ENCODE assay signal across 8 cellular contexts in genomic region chr6:116764961-116765841, GRCh38. TPM values are rescaled to one million over a fixed set of nuclear protein-coding genes. Genes with fewer than 3 reads are reported as not detected.
A peak's percentile ranks its signal among the peaks of the same experiment; 100 is the strongest.
DNase-seq lines count a peak whose midpoint lies in the region; ATAC-seq and TF ChIP-seq lines count a peak whose summit lies in the region.

Gene FAM162B (minus strand): TSS chr6:116765719. CDS start chr6:116765576, 143 bp downstream.

- DNase-seq in T-helper 1 cell = no peak
- DNase-seq in activated CD8-positive, alpha-beta T cell treated with anti-CD3 and anti-CD28 coated beads for 36 hours = peak; percentile 18
- peak; percentile 12 for DNase-seq in glomerular visceral epithelial cell (ENCODE audit: extremely low spot score)
- DNase-seq in osteoblast (ENCODE audit: insufficient read length, low spot score, missing footprints) = peak; percentile 81
- no peak for DNase-seq in Caco-2
- DNase-seq in NCI-H1417 treated with DMSO at 0.1 percent for 48 hours (lab: John Stamatoyannopoulos, UW) = no peak

- H3K27me3 ChIP-seq in osteoblast (ENCODE audit: insufficient read depth, low read length) = peaks cover 38% of the 10 kb centered on the region
- no peaks in the 10 kb centered on the region for H3K27me3 ChIP-seq in Caco-2 (replicated peaks; ENCODE audit: control insufficient read depth, insufficient read depth, low read length)

- POLR2A ChIA-PET in activated CD8-positive, alpha-beta T cell treated with anti-CD3 and anti-CD28 coated beads for 36 hours (lab: Charles Lee) = no interaction called here
- POLR2A ChIA-PET in Caco-2 (lab: Charles Lee) = no interaction called here

- BruUV-seq in Caco-2 (replicated peaks; lab: Mats Ljungman, UMichigan) = no TSS peak

- H3K4me1 ChIP-seq in osteoblast (ENCODE audit: insufficient read depth, low read length) = no peaks in the 10 kb centered on the region
- H3K4me1 ChIP-seq in Caco-2 = no peaks in the 10 kb centered on the region

- no peak within 1 kb of the TSS for H3K27ac ChIP-seq in osteoblast (ENCODE audit: low read depth, low read length)

- H3K9me3 Mint-ChIP-seq in T-helper 1 cell treated with Interleukin-12 subunit alpha and Interleukin-12 subunit beta and Interleukin-4 antibody, amounts not matched to agents 30 μg/mL and 1 μg/mL, for 36 hours = no peaks in the 10 kb centered on the region
- H3K9me3 Mint-ChIP-seq in activated CD8-positive, alpha-beta T cell treated with anti-CD3 and anti-CD28 coated beads for 36 hours = no peaks in the 10 kb centered on the region
- H3K9me3 Mint-ChIP-seq in Caco-2 (ENCODE audit: unreplicated experiment) = no peaks in the 10 kb centered on the region

- intact Hi-C loops in activated CD8-positive, alpha-beta T cell treated with anti-CD3 and anti-CD28 coated beads for 36 hours (cut with micrococcal nuclease) = no loop called here
- intact Hi-C loops in Caco-2 (cut with micrococcal nuclease; ENCODE audit: unreplicated experiment) = no loop called here

- H3K4me3 Mint-ChIP-seq in T-helper 1 cell treated with Interleukin-12 subunit alpha and Interleukin-12 subunit beta and Interleukin-4 antibody, amounts not matched to agents 30 μg/mL and 1 μg/mL, for 36 hours = peak within 1 kb of the TSS; percentile 15
- H3K4me3 Mint-ChIP-seq in activated CD8-positive, alpha-beta T cell treated with anti-CD3 and anti-CD28 coated beads for 36 hours = peak within 1 kb of the TSS; percentile 40
- H3K4me3 Mint-ChIP-seq in Caco-2 (ENCODE audit: unreplicated experiment) = no peak within 1 kb of the TSS

- H3K4me2 ChIP-seq in osteoblast (ENCODE audit: insufficient read depth, low read length) = peak within 1 kb of the TSS; percentile 80

- H3K4me3 ChIP-seq in osteoblast (ENCODE audit: insufficient read depth, low read length) = peak within 1 kb of the TSS; percentile 67
- no peak within 1 kb of the TSS for H3K4me3 ChIP-seq in Caco-2 (ENCODE audit: low read depth, low read length)

- no peaks in the 10 kb centered on the region for H3K79me2 ChIP-seq in osteoblast (ENCODE audit: insufficient read depth, low read length)

- H3K36me3 ChIP-seq in osteoblast (ENCODE audit: insufficient read depth, low read length) (no peaks in the 10 kb centered on the region), Caco-2 (ENCODE audit: control insufficient read depth, insufficient read depth, low read length) (no peaks in the 10 kb centered on the region)

- CTCF ChIA-PET in activated CD8-positive, alpha-beta T cell treated with anti-CD3 and anti-CD28 coated beads for 36 hours (lab: Charles Lee) = interaction anchor here (0.8 kb wide), 1 partner anchor 19 kb away, joined by 3 read pairs; no protein-coding TSS in a partner anchor
- CTCF ChIA-PET in Caco-2 (lab: Charles Lee) = no interaction called here

- peaks cover 5% of the 10 kb centered on the region for H3K4me1 Mint-ChIP-seq in T-helper 1 cell treated with Interleukin-12 subunit alpha and Interleukin-12 subunit beta and Interleukin-4 antibody, amounts not matched to agents 30 μg/mL and 1 μg/mL, for 36 hours (ENCODE audit: low read depth)
- H3K4me1 Mint-ChIP-seq in activated CD8-positive, alpha-beta T cell treated with anti-CD3 and anti-CD28 coated beads for 36 hours (ENCODE audit: low read depth) = peaks cover 5% of the 10 kb centered on the region
- H3K4me1 Mint-ChIP-seq in Caco-2 (ENCODE audit: low read depth, unreplicated experiment) = peaks cover 7% of the 10 kb centered on the region

- H3K36me3 Mint-ChIP-seq in T-helper 1 cell treated with Interleukin-12 subunit alpha and Interleukin-12 subunit beta and Interleukin-4 antibody, amounts not matched to agents 30 μg/mL and 1 μg/mL, for 36 hours (ENCODE audit: low read depth) = no peaks in the 10 kb centered on the region
- H3K36me3 Mint-ChIP-seq in activated CD8-positive, alpha-beta T cell treated with anti-CD3 and anti-CD28 coated beads for 36 hours (ENCODE audit: low read depth) = no peaks in the 10 kb centered on the region
- no peaks in the 10 kb centered on the region for H3K36me3 Mint-ChIP-seq in Caco-2 (ENCODE audit: insufficient read depth, unreplicated experiment)

- H3K27ac Mint-ChIP-seq in T-helper 1 cell treated with Interleukin-12 subunit alpha and Interleukin-12 subunit beta and Interleukin-4 antibody, amounts not matched to agents 30 μg/mL and 1 μg/mL, for 36 hours = no peak within 1 kb of the TSS
- H3K27ac Mint-ChIP-seq in activated CD8-positive, alpha-beta T cell treated with anti-CD3 and anti-CD28 coated beads for 36 hours = no peak within 1 kb of the TSS
- H3K27ac Mint-ChIP-seq in Caco-2 (ENCODE audit: unreplicated experiment) = no peak within 1 kb of the TSS

- H2AFZ ChIP-seq in osteoblast (ENCODE audit: low read length) = peak within 1 kb of the TSS; percentile 87

- no peak for TF ChIP-seq CTCF in activated CD8-positive, alpha-beta T cell treated with anti-CD3 and anti-CD28 coated beads for 36 hours (IDR thresholded peaks at IDR 0.05)
- no peak for TF ChIP-seq CTCF in osteoblast (IDR thresholded peaks at IDR 0.05; ENCODE audit: extremely low read depth, low read depth, low read length)
- no peak for TF ChIP-seq CTCF in Caco-2 (IDR thresholded peaks at IDR 0.05; ENCODE audit: insufficient read depth in 1 of 2, low read depth in 1 of 2, low read length in 1 of 2, severe bottlenecking in 1 of 2, unreplicated experiment in 1 of 2)

- no peaks in the 10 kb centered on the region for H3K9me3 ChIP-seq in osteoblast (ENCODE audit: low read depth, low read length)
- no peaks in the 10 kb centered on the region for H3K9me3 ChIP-seq in Caco-2

- no peaks in the 10 kb centered on the region for H4K20me1 ChIP-seq in osteoblast (ENCODE audit: insufficient read depth, low read length)

- H3K27me3 Mint-ChIP-seq in T-helper 1 cell treated with Interleukin-12 subunit alpha and Interleukin-12 subunit beta and Interleukin-4 antibody, amounts not matched to agents 30 μg/mL and 1 μg/mL, for 36 hours (ENCODE audit: low read depth) = peaks cover 62% of the 10 kb centered on the region
- H3K27me3 Mint-ChIP-seq in activated CD8-positive, alpha-beta T cell treated with anti-CD3 and anti-CD28 coated beads for 36 hours = peaks cover 43% of the 10 kb centered on the region
- no peaks in the 10 kb centered on the region for H3K27me3 Mint-ChIP-seq in Caco-2 (ENCODE audit: insufficient read depth, unreplicated experiment)

- ATAC-seq in activated CD8-positive, alpha-beta T cell treated with anti-CD3 and anti-CD28 coated beads for 36 hours = peak; percentile 39
- no peak for ATAC-seq in GM18861 (IDR thresholded peaks at IDR 0.05; ENCODE audit: unreplicated experiment)

RNA-seq across cellular contexts. Expression of gene FAM162B, which starts in this region (rescaled TPM):
- not detected for total RNA-seq in activated CD8-positive, alpha-beta T cell treated with anti-CD3 and anti-CD28 coated beads for 36 hours
- total RNA-seq in osteoblast (0.36 TPM in 1 of 2 replicates, not detected in the other), Caco-2 (2022) (not detected in 2 replicates)

Comparison
In these comparisons a context has a peak if more than half of its experiments do, and no peak if none do; other contexts are left out.
1. Peak in DNase-seq and ATAC-seq in activated CD8-positive, alpha-beta T cell treated with anti-CD3 and anti-CD28 coated beads for 36 hours; RNA of the gene not detected or under 1 TPM.
2. Peak in DNase-seq, H3K4me3 ChIP-seq and H3K4me2 ChIP-seq in osteoblast; RNA of the gene not detected or under 1 TPM.